Comparison of ENCODE assay signal across 8 cellular contexts in genomic region chr3:42501681-42502428, GRCh38. TPM values are rescaled to one million over a fixed set of nuclear protein-coding genes. Genes with fewer than 3 reads are reported as not detected.
A peak's percentile ranks its signal among the peaks of the same experiment; 100 is the strongest.
DNase-seq lines count a peak whose midpoint lies in the region; ATAC-seq and TF ChIP-seq lines count a peak whose summit lies in the region.

No MANE protein-coding gene starts in this region.

- peak; percentile 57 for TF ChIP-seq CTCF in BJ (IDR thresholded peaks at IDR 0.05; ENCODE audit: insufficient read depth, low read depth, low read length)
- TF ChIP-seq CTCF in lung (IDR thresholded peaks at IDR 0.05; ENCODE audit: control extremely low read depth, extremely low read depth) = peak; percentile 73

- H3K36me3 ChIP-seq in BJ (ENCODE audit: control insufficient read depth, insufficient read depth, low read length) (no peaks in the 10 kb centered on the region), lung (ENCODE audit: control insufficient read depth in 2 of 2, insufficient read depth in 2 of 2, low read length in 2 of 2) (no peaks in the 10 kb centered on the region)

- POLR2A ChIA-PET in BJ (lab: Charles Lee) = no interaction called here

- peak overlapping the region in 1 of 2 donors; percentile 86 for H3K27ac ChIP-seq in lung (ENCODE audit: low read depth in 1 of 2, low read length in 1 of 2)

- H3K9me3 ChIP-seq in lung (ENCODE audit: control insufficient read depth in 2 of 2, insufficient read depth in 1 of 2, low read length in 1 of 2) = no peaks in the 10 kb centered on the region

- H3K4me3 ChIP-seq in BJ (ENCODE audit: low read depth, low read length) (no peak overlapping the region), lung (peak overlapping the region; percentile 74)

- no peak for DNase-seq in BJ (ENCODE audit: low read depth)
- DNase-seq in M059J (ENCODE audit: low read depth) = peak; percentile 23
- DNase-seq in activated CD4-positive, alpha-beta T cell treated with anti-CD3 and anti-CD28 coated beads for 48 hours = peak; percentile 71
- peak; percentile 65 for DNase-seq in dermis blood vessel endothelial cell
- DNase-seq in lung (ENCODE audit: low spot score) = peak; percentile 58
- peak; percentile 37 to 66 (median 38) for DNase-seq in stimulated activated CD4-positive, alpha-beta T cell treated with anti-CD3 and anti-CD28 coated beads, TNF-alpha, amount 100 ng/mL, for 48 hours (ENCODE audit: low read depth in 3 of 3)
- DNase-seq in DMS79 (lab: John Stamatoyannopoulos, UW) = no peak

- H3K4me1 ChIP-seq in lung (ENCODE audit: control insufficient read depth in 2 of 2, insufficient read depth in 2 of 2, low read length in 2 of 2) = peaks cover 0 to 19% of the 10 kb centered on the region in 2 donors

- CTCF ChIA-PET in BJ (lab: Yijun Ruan, JAX) = interaction anchor here (1.0 to 2.5 kb wide), 4 partner anchors 11 to 272 kb away, joined by 3 to 13 read pairs (median 6); no protein-coding TSS in a partner anchor

- ATAC-seq in GM19452 (IDR thresholded peaks at IDR 0.05; ENCODE audit: unreplicated experiment) (peak; percentile 34), lung (ENCODE audit: insufficient read depth, low FRiP score) (peak; percentile 57)

- H3K27me3 ChIP-seq in BJ (ENCODE audit: control insufficient read depth, insufficient read depth, low read length) = peaks cover 38% of the 10 kb centered on the region
- no peaks in the 10 kb centered on the region for H3K27me3 ChIP-seq in lung (ENCODE audit: control insufficient read depth, insufficient read depth)

- WGBS in lung, 2 donors = 1 to 2% methylated on average over 45 to 46 of the region's 46 CpGs

RNA-seq across cellular contexts. Expression of gene VIPR1, which starts 0.6 kb away (rescaled TPM):
- polyA plus RNA-seq in BJ (2011; rRNA removed) (not detected in 2 replicates), lung (10 to 100 TPM; 52.9 to 89.8 TPM)
- not detected in 2 replicates for polyA minus RNA-seq in BJ (2011; rRNA and poly(A)+ RNA removed)
- 0.12 and 0.15 TPM in 2 replicates for total RNA-seq in M059J (2014; rRNA removed; shearing (Covaris generic))
- total RNA-seq in dermis blood vessel endothelial cell (0.23 and 0.85 TPM in 2 replicates), lung (10 to 100 TPM; 24.8 to 77.0 TPM)

Comparison
In these comparisons a context has a peak if more than half of its experiments do, and no peak if none do; other contexts are left out.
1. DNase-seq: peak in M059J (single experiment), activated CD4-positive, alpha-beta T cell treated with anti-CD3 and anti-CD28 coated beads for 48 hours (single experiment), dermis blood vessel endothelial cell (single experiment), lung (single experiment) and stimulated activated CD4-positive, alpha-beta T cell treated with anti-CD3 and anti-CD28 coated beads, TNF-alpha, amount 100 ng/mL, for 48 hours (3 of 3); none in BJ (single experiment) and DMS79 (single experiment).
2. RNA of gene VIPR1, which starts 0.6 kb away (total RNA-seq): 24.8 to 77.0 TPM in lung; 0.23 to 0.85 TPM in dermis blood vessel endothelial cell and 0.12 to 0.15 TPM in M059J; every median in the first group is over 10 times any median in the second.